ENCODE assay signal across 8 cellular contexts in the genomic region with DNA sequence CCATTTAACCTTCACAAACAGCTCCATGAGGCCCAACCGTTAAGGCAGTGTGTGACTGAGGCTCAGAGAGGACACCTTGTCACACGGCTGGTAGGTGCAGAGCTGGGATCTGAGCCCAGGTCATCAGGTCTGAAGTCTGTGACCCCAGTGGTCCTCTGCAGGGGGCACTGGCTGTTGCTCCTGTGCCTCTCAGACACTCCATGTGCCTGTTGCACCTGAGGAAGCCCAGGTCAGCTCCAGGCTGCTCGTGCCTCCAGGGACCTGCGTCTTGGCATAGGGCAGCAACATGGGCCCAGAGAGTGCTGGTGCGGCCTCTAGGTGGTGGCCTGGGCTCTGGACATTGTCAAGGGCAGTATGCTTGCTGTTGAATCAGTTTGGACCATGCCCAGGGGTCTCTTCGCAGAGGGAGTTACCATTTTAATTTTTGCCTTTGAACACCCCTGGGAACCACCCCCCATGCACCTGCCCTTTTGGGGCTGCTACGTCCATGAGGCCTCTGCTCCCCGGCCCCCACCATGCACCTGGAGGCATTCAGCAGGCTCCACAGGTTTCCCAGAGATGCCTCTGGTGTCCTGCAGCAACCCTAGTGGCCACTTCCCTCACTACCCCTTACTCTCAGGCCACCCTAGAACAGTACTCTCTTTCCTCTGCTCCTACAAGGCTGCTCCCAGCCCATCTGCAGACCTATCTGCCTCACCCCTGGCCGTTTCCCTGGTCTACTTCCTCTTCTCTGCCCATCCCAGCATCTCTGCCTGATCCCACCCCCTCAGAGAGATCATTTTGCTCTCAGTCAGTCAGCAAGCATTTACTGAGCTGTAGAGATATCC. TPM values are rescaled to one million over a fixed set of nuclear protein-coding genes. Genes with fewer than 3 reads are reported as not detected.
DNase-seq lines count a peak whose midpoint lies in the region; ATAC-seq, FAIRE-seq and TF ChIP-seq lines count a peak whose summit lies in the region.

No MANE protein-coding gene starts in this region.

- H3K36me3 ChIP-seq in BLaER1 treated with 17β-estradiol and CSF1 and Interleukin-3, amounts not matched to agents 10 nM and 100 nM: no peaks in the 10 kb centered on the region
- H3K36me3 ChIP-seq in HEK293 (ENCODE audit: control insufficient read depth in 2 of 2, insufficient read depth in 1 of 2, low read length in 2 of 2) (no peaks in the 10 kb centered on the region), kidney (ENCODE audit: control insufficient read depth in 1 of 2, insufficient read depth in 2 of 2, low read length in 2 of 2) (no peaks in the 10 kb centered on the region)

- peak; percentile 68 for DNase-seq in kidney
- no peak for DNase-seq in NCI-H1092 (lab: John Stamatoyannopoulos, UW)
- no peak for DNase-seq in effector CD8-positive, alpha-beta T cell (lab: John Stamatoyannopoulos, UW)

- peak overlapping the region in 9 of 11 experiments; percentile 80 to 96 (median 94); a peak in 18 of 22 replicates for H3K27ac ChIP-seq in BLaER1 treated with 17β-estradiol and CSF1 and Interleukin-3, amounts not matched to agents 10 nM and 100 nM
- H3K27ac ChIP-seq in HEK293 (ENCODE audit: extremely low read depth, low read depth, low read length): no peak overlapping the region
- no peak overlapping the region for H3K27ac ChIP-seq in kidney (ENCODE audit: low read depth in 2 of 2, low read length in 2 of 2)

- intact Hi-C loops in kidney (cut with DNase I): no loop called here

- peak overlapping the region in 5 of 10 experiments; percentile 38 to 56 (median 49); a peak in 8 of 20 replicates for H3K4me3 ChIP-seq in BLaER1 treated with 17β-estradiol and CSF1 and Interleukin-3, amounts not matched to agents 10 nM and 100 nM
- H3K4me3 ChIP-seq in HEK293 (ENCODE audit: low read depth, low read length): no peak overlapping the region
- H3K4me3 ChIP-seq in WI38 (ENCODE audit: low read depth, low read length): no peak overlapping the region
- H3K4me3 ChIP-seq in kidney (ENCODE audit: low read length in 2 of 2): no peak overlapping the region

- POLR2A ChIA-PET in HEK293 (lab: Yijun Ruan, JAX): no interaction called here

- H3K9ac ChIP-seq in BLaER1 treated with 17β-estradiol and CSF1 and Interleukin-3, amounts not matched to agents 10 nM and 100 nM: peak overlapping the region in 10 of 11 experiments; percentile 5 to 85 (median 81); a peak in 18 of 22 replicates
- H3K9ac ChIP-seq in kidney (ENCODE audit: low read length in 2 of 2): no peak overlapping the region

- ATAC-seq in GM18861 (IDR thresholded peaks at IDR 0.05; ENCODE audit: unreplicated experiment) (no peak), GM21529 (IDR thresholded peaks at IDR 0.05; ENCODE audit: unreplicated experiment) (no peak)

- CTCF ChIA-PET in HEK293 (lab: Yijun Ruan, JAX): interaction anchor here (0.7 to 17.6 kb wide), 5 partner anchors 9 to 384 kb away, joined by 3 to 522 read pairs (median 24); partner anchors contain the start of gene AHCYL1

- TF ChIP-seq CTCF in HEK293 (tag by site-specific recombination; IDR thresholded peaks at IDR 0.05) (peak; percentile 46), WI38 (IDR thresholded peaks at IDR 0.05; ENCODE audit: low read depth, low read length) (peak; percentile 47), kidney (IDR thresholded peaks at IDR 0.05; ENCODE audit: borderline replicate concordance, extremely low read depth, insufficient read depth) (no peak)

- FAIRE-seq in kidney (lab: Jason Lieb, UNC): no peak

- no peaks in the 10 kb centered on the region for H4K20me1 ChIP-seq in BLaER1 treated with 17β-estradiol and CSF1 and Interleukin-3, amounts not matched to agents 10 nM and 100 nM

- H3K4me1 ChIP-seq in BLaER1 treated with 17β-estradiol and CSF1 and Interleukin-3, amounts not matched to agents 10 nM and 100 nM: peaks cover 57 to 82% (median 76%) of the 10 kb centered on the region in 10 experiments
- H3K4me1 ChIP-seq in HEK293 (ENCODE audit: control insufficient read depth, insufficient read depth, low read length): peaks cover 3% of the 10 kb centered on the region; the same call in 1 of the 2 replicates
- peaks cover 12 to 26% of the 10 kb centered on the region in 2 donors for H3K4me1 ChIP-seq in kidney (ENCODE audit: control insufficient read depth in 1 of 2, insufficient read depth in 1 of 2, low read depth in 1 of 2, low read length in 2 of 2)

- no peaks in the 10 kb centered on the region for H3K9me3 ChIP-seq in BLaER1 treated with 17β-estradiol and CSF1 and Interleukin-3, amounts not matched to agents 10 nM and 100 nM (replicated peaks in 1 of 11)
- no peaks in the 10 kb centered on the region for H3K9me3 ChIP-seq in HEK293 (ENCODE audit: control insufficient read depth, insufficient read depth, low read depth, low read length)
- no peaks in the 10 kb centered on the region for H3K9me3 ChIP-seq in kidney (ENCODE audit: control insufficient read depth in 1 of 2, low read length in 2 of 2)

- H3K27me3 ChIP-seq in BLaER1 treated with 17β-estradiol and CSF1 and Interleukin-3, amounts not matched to agents 10 nM and 100 nM: no peaks in the 10 kb centered on the region

- peak overlapping the region; percentile 70 to 96 (median 85) for H3K4me2 ChIP-seq in BLaER1 treated with 17β-estradiol and CSF1 and Interleukin-3, amounts not matched to agents 10 nM and 100 nM

TF ChIP-seq in HEK293, 187 proteins besides CTCF, POLR2A, EP300 and RAD21:
- TF ChIP-seq ZNF670 (tag by site-specific recombination; IDR thresholded peaks at IDR 0.05; ENCODE audit: low read depth) (no peak), SCRT2 (tag by site-specific recombination; IDR thresholded peaks at IDR 0.05) (peak; percentile 53), ZBTB17 (tag by site-specific recombination; IDR thresholded peaks at IDR 0.05) (peak; percentile 24; the same call in 1 of the 2 replicates)

RNA-seq across cellular contexts. Expression of gene EPS8L3, which starts 25.2 kb away (rescaled TPM):
- total RNA-seq in kidney: 1.8 TPM
- not detected for polyA plus RNA-seq in kidney (ENCODE audit: insufficient read depth, low read depth, low replicate concordance)

RNA-seq across cellular contexts. Expression of gene GSTM3, which starts 48.1 kb away (rescaled TPM):
- total RNA-seq in kidney: 54.7 TPM
- polyA plus RNA-seq in kidney (ENCODE audit: insufficient read depth, low read depth, low replicate concordance): 405 TPM

Comparison
In these comparisons a context has a peak if more than half of its experiments do, and no peak if none do; other contexts are left out.
1. H3K27ac ChIP-seq: peak in BLaER1 treated with 17β-estradiol and CSF1 and Interleukin-3, amounts not matched to agents 10 nM and 100 nM (9 of 11); none in HEK293 (single experiment) and kidney (0 of 2).
2. H3K9ac ChIP-seq: peak in BLaER1 treated with 17β-estradiol and CSF1 and Interleukin-3, amounts not matched to agents 10 nM and 100 nM (10 of 11); none in kidney (0 of 2).